In the genomic region with DNA sequence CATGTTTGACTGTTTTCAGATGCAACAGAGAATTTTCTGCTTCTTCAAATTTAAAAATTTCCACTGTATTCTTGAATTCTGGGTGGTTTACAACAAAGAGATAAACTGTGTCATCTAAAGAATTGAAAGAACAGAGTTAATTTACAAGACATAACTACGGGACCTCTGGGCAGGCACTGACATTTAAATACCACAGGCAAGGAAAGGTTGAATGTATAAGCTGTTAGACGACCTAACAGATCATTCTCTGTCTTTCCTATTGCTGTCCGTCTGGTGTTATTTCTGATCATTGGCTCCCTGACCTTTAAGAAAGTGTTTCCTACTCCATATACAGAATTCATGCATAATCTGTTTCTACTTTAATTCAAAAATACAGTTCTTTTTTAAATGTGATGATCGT, we compare ENCODE assay signal across 25 cellular contexts. TPM values are rescaled to one million over a fixed set of nuclear protein-coding genes. Genes with fewer than 3 reads are reported as not detected.
"Had no signal": no experiment of that assay in that cellular context is flagged by ENCODE, and none has a peak within 500 bp of the region (broad histone marks: within the 10 kb centered on the region; RNA-seq: fewer than 3 reads in every experiment).

No MANE protein-coding gene starts in this region.

- H3K27me3 Mint-ChIP-seq: effector memory CD8-positive, alpha-beta T cell; naive B cell; natural killer cell treated with Interleukin-12 subunit alpha and Interleukin-12 subunit beta and Interleukin-15 and Interleukin-18, amount 100 ng/mL, for 72 hours; stimulated activated memory B cell treated with anti-CD40 and anti-IgM and Interleukin-4, amounts not matched to agents 10 μg/mL and 1 μg/mL and 100 μg/mL, for 72 hours had no signal

- H3K4me2 ChIP-seq: hepatocyte, neural progenitor cell had no signal

- H2AFZ ChIP-seq: hepatocyte, neural progenitor cell had no signal

- FAIRE-seq: endometrium, kidney had no signal

- H3K4me1 ChIP-seq: gastrocnemius medialis, heart left ventricle, prostate gland, spleen, stomach, testis, tibial artery had no signal

- H3K9ac ChIP-seq: neural progenitor cell had no signal

- ATAC-seq: effector memory CD8-positive, alpha-beta T cell; gastrocnemius medialis; heart left ventricle; left lobe of liver; right cardiac atrium; stimulated activated memory B cell treated with anti-CD40 and anti-IgM and Interleukin-4, amounts not matched to agents 10 μg/mL and 1 μg/mL and 100 μg/mL, for 72 hours had no signal

- H3K9me3 Mint-ChIP-seq: effector memory CD8-positive, alpha-beta T cell; mesothelial cell of epicardium; naive B cell; natural killer cell treated with Interleukin-12 subunit alpha and Interleukin-12 subunit beta and Interleukin-15 and Interleukin-18, amount 100 ng/mL, for 72 hours; neural progenitor cell; stimulated activated memory B cell treated with anti-CD40 and anti-IgM and Interleukin-4, amounts not matched to agents 10 μg/mL and 1 μg/mL and 100 μg/mL, for 72 hours; type B pancreatic cell had no signal

- H3K27ac ChIP-seq: coronary artery, gastrocnemius medialis, heart left ventricle, hepatocyte, neural progenitor cell, prostate gland, sigmoid colon, spleen, stomach, testis, tibial artery had no signal

- H3K4me1 Mint-ChIP-seq: naive B cell had no signal

- H3K27ac Mint-ChIP-seq: effector memory CD8-positive, alpha-beta T cell; mesothelial cell of epicardium; natural killer cell treated with Interleukin-12 subunit alpha and Interleukin-12 subunit beta and Interleukin-15 and Interleukin-18, amount 100 ng/mL, for 72 hours; neural progenitor cell; stimulated activated memory B cell treated with anti-CD40 and anti-IgM and Interleukin-4, amounts not matched to agents 10 μg/mL and 1 μg/mL and 100 μg/mL, for 72 hours; type B pancreatic cell had no signal

- H3K36me3 ChIP-seq: prostate gland had no signal

- H3K9me3 ChIP-seq: gastrocnemius medialis, heart left ventricle, mucosa of descending colon, prostate gland, sigmoid colon, spleen, stomach, testis, tibial artery had no signal

- H3K27me3 ChIP-seq: gastrocnemius medialis, heart left ventricle, hepatocyte, neural progenitor cell, sigmoid colon, spleen, stomach, testis, tibial artery had no signal

- H3K4me3 Mint-ChIP-seq: effector memory CD8-positive, alpha-beta T cell; mesothelial cell of epicardium; naive B cell; natural killer cell treated with Interleukin-12 subunit alpha and Interleukin-12 subunit beta and Interleukin-15 and Interleukin-18, amount 100 ng/mL, for 72 hours; neural progenitor cell; stimulated activated memory B cell treated with anti-CD40 and anti-IgM and Interleukin-4, amounts not matched to agents 10 μg/mL and 1 μg/mL and 100 μg/mL, for 72 hours; type B pancreatic cell had no signal

- DNase-seq: effector memory CD8-positive, alpha-beta T cell; gastrocnemius medialis; heart left ventricle; kidney; mucosa of descending colon; naive B cell; right cardiac atrium; sigmoid colon; spleen; stimulated activated CD4-positive, alpha-beta T cell treated with anti-CD3 and anti-CD28 coated beads, Interleukin-4, amount 100 ng/mL, for 4 hours; stomach; testis; tibial artery had no signal

- H3K4me3 ChIP-seq: coronary artery, gastrocnemius medialis, heart left ventricle, hepatocyte, lung, mucosa of descending colon, neural progenitor cell, prostate gland, sigmoid colon, spleen, stomach, testis, tibial artery had no signal

RNA-seq across cellular contexts. Expression of a gene that starts 15.5 kb away (rescaled TPM):
- total RNA-seq: fibroblast of villous mesenchyme; hepatocyte; mesothelial cell of epicardium; natural killer cell treated with Interleukin-12 subunit alpha and Interleukin-12 subunit beta and Interleukin-15 and Interleukin-18, amount 100 ng/mL, for 72 hours had no signal
